ENCODE assay signal across 1 cellular context in the genomic region with DNA sequence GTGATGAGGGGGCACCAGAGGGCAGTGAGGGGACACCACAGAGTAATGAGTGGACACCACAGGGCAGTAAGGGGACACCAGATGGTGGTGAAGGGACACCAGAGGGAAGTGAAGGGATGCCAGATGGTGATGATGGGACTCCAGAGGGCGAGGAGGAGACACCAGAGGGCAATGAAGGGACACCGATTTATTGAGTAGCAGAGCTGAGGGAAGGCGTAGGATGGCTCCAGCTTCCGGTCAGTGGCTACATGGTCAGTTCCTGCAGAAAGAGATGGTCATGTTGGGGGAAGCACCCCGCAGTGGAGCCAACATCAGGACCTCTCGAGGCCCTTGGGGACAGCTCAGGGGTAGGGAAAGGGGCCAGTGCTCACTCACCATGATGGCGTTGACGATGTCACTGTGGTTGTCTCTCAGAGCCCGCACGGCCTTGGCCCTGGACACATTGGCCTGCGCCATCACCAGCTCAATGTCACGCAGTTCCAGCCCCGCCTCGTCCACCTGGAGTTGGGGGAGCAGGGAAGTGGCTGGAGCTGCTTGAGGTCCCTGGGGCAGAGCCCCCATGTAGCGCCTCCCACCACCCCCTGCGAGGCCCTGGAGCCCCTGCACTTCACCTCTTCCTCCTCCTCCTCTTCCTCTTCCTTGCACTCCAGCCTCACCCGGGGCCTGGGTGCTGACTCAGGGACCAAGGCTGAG.
TF ChIP-seq lines count a peak whose summit lies in the region.

No MANE protein-coding gene starts in this region.

TF ChIP-seq in WTC11, 78 proteins besides CTCF, POLR2A, EP300 and RAD21 (continued from another document):
- TF ChIP-seq, protein P1, sequence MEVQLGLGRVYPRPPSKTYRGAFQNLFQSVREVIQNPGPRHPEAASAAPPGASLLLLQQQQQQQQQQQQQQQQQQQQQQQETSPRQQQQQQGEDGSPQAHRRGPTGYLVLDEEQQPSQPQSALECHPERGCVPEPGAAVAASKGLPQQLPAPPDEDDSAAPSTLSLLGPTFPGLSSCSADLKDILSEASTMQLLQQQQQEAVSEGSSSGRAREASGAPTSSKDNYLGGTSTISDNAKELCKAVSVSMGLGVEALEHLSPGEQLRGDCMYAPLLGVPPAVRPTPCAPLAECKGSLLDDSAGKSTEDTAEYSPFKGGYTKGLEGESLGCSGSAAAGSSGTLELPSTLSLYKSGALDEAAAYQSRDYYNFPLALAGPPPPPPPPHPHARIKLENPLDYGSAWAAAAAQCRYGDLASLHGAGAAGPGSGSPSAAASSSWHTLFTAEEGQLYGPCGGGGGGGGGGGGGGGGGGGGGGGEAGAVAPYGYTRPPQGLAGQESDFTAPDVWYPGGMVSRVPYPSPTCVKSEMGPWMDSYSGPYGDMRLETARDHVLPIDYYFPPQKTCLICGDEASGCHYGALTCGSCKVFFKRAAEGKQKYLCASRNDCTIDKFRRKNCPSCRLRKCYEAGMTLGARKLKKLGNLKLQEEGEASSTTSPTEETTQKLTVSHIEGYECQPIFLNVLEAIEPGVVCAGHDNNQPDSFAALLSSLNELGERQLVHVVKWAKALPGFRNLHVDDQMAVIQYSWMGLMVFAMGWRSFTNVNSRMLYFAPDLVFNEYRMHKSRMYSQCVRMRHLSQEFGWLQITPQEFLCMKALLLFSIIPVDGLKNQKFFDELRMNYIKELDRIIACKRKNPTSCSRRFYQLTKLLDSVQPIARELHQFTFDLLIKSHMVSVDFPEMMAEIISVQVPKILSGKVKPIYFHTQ (CRISPR knock-in tag; IDR thresholded peaks at IDR 0.05): no peak
- TF ChIP-seq CBFB (CRISPR knock-in tag; IDR thresholded peaks at IDR 0.05; ENCODE audit: low read depth) (no peak), RELA (CRISPR knock-in tag; IDR thresholded peaks at IDR 0.05; ENCODE audit: borderline replicate concordance) (no peak), MYBL2 (CRISPR knock-in tag; IDR thresholded peaks at IDR 0.05) (no peak), JUN (CRISPR knock-in tag; IDR thresholded peaks at IDR 0.05) (no peak), ZNF396 (CRISPR knock-in tag; IDR thresholded peaks at IDR 0.05; ENCODE audit: borderline replicate concordance) (no peak)
- TF ChIP-seq, protein P2, sequence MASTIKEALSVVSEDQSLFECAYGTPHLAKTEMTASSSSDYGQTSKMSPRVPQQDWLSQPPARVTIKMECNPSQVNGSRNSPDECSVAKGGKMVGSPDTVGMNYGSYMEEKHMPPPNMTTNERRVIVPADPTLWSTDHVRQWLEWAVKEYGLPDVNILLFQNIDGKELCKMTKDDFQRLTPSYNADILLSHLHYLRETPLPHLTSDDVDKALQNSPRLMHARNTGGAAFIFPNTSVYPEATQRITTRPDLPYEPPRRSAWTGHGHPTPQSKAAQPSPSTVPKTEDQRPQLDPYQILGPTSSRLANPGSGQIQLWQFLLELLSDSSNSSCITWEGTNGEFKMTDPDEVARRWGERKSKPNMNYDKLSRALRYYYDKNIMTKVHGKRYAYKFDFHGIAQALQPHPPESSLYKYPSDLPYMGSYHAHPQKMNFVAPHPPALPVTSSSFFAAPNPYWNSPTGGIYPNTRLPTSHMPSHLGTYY (CRISPR knock-in tag; IDR thresholded peaks at IDR 0.05): no peak
- TF ChIP-seq, protein P3, sequence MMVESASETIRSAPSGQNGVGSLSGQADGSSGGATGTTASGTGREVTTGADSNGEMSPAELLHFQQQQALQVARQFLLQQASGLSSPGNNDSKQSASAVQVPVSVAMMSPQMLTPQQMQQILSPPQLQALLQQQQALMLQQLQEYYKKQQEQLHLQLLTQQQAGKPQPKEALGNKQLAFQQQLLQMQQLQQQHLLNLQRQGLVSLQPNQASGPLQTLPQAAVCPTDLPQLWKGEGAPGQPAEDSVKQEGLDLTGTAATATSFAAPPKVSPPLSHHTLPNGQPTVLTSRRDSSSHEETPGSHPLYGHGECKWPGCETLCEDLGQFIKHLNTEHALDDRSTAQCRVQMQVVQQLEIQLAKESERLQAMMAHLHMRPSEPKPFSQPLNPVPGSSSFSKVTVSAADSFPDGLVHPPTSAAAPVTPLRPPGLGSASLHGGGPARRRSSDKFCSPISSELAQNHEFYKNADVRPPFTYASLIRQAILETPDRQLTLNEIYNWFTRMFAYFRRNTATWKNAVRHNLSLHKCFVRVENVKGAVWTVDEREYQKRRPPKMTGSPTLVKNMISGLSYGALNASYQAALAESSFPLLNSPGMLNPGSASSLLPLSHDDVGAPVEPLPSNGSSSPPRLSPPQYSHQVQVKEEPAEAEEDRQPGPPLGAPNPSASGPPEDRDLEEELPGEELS (CRISPR knock-in tag; IDR thresholded peaks at IDR 0.05): no peak
